ENCODE assay signal across 12 cellular contexts in genomic region chr6:30670760-30671527, GRCh38. TPM values are rescaled to one million over a fixed set of nuclear protein-coding genes. Genes with fewer than 3 reads are reported as not detected.
DNase-seq lines count a peak whose midpoint lies in the region; ATAC-seq and TF ChIP-seq lines count a peak whose summit lies in the region.
"Had no signal": no experiment of that assay in that cellular context is flagged by ENCODE, and none has a peak within 500 bp of the region (broad histone marks: within the 10 kb centered on the region; RNA-seq: fewer than 3 reads in every experiment).

No MANE protein-coding gene starts in this region.

- H2BK15ac ChIP-seq in H9 (ENCODE audit: low read depth, low read length) (no peak overlapping the region), mesenchymal stem cell (ENCODE audit: low read depth, poor library complexity, severe bottlenecking) (no peak overlapping the region)

- no peak overlapping the region for H3K56ac ChIP-seq in H9 (ENCODE audit: insufficient read length, low read depth, low read length)

- ATAC-seq in CD4-positive, CD25-positive, alpha-beta regulatory T cell (ENCODE audit: low read depth in 2 of 2) = no peak
- ATAC-seq in activated T-helper 17 cell treated with anti-CD3 and anti-CD28 coated beads, Interleukin-2, amount 50 U/mL, for 72 hours (replicated peaks) = no peak
- no peak for ATAC-seq in GM21529 (IDR thresholded peaks at IDR 0.05; ENCODE audit: unreplicated experiment)

- no peak overlapping the region for H3K27ac ChIP-seq in CD4-positive, CD25-positive, alpha-beta regulatory T cell (ENCODE audit: insufficient read depth, low read length, poor library complexity, severe bottlenecking)
- H3K27ac ChIP-seq in H9 (ENCODE audit: insufficient read length, low read depth, low read length) = no peak overlapping the region
- no peak overlapping the region for H3K27ac ChIP-seq in mesenchymal stem cell (ENCODE audit: low read length, poor library complexity, severe bottlenecking)
- H3K27ac ChIP-seq: sigmoid colon, SJSA1 had no signal

- H3K27ac Mint-ChIP-seq in CD4-positive, CD25-positive, alpha-beta regulatory T cell = peak overlapping the region; percentile 42 to 81 (median 79)
- H3K27ac Mint-ChIP-seq in H9 = no peak overlapping the region
- peak overlapping the region; percentile 24 for H3K27ac Mint-ChIP-seq in activated T-helper 17 cell treated with anti-CD3 and anti-CD28 coated beads, Interleukin-2, amount 50 U/mL, for 72 hours

- H2BK20ac ChIP-seq in H9 (ENCODE audit: low read depth, low read length, poor library complexity, severe bottlenecking) = no peak overlapping the region

- H4K20me1 ChIP-seq in H9 (ENCODE audit: control insufficient read depth, insufficient read depth, insufficient read length) = no peaks in the 10 kb centered on the region

- H4K8ac ChIP-seq in H9 (replicated peaks; ENCODE audit: insufficient read length, low read depth, low read length) = no peak overlapping the region
- no peak overlapping the region for H4K8ac ChIP-seq in mesenchymal stem cell (ENCODE audit: low read length)

- H3K9ac ChIP-seq in H9 (ENCODE audit: extremely low read depth, insufficient read length, low read length) = no peak overlapping the region
- H3K9ac ChIP-seq in mesenchymal stem cell (ENCODE audit: low read length) = peak overlapping the region; percentile 98

- H2BK12ac ChIP-seq in H9 (ENCODE audit: insufficient read length, low read depth, low read length) (no peak overlapping the region), mesenchymal stem cell (ENCODE audit: low read length in 2 of 2) (no peak overlapping the region)

- H4K5ac ChIP-seq in H9 (ENCODE audit: insufficient read length, low read depth, low read length) = no peak overlapping the region

- H3K36me3 Mint-ChIP-seq in CD4-positive, CD25-positive, alpha-beta regulatory T cell = peaks cover 26% of the 10 kb centered on the region
- H3K36me3 Mint-ChIP-seq in H9 (ENCODE audit: insufficient read depth in 1 of 3, low read depth in 3 of 3) = peaks cover 9 to 38% (median 27%) of the 10 kb centered on the region in 3 experiments; a peak in 5 of 7 replicates
- H3K36me3 Mint-ChIP-seq in activated T-helper 17 cell treated with anti-CD3 and anti-CD28 coated beads, Interleukin-2, amount 50 U/mL, for 72 hours (ENCODE audit: low read depth) = peaks cover 65% of the 10 kb centered on the region

- H3K4me2 ChIP-seq in H9 (ENCODE audit: insufficient read depth, insufficient read length, low read length) = no peak overlapping the region
- H3K4me2 ChIP-seq in mesenchymal stem cell (ENCODE audit: low read length, poor library complexity, severe bottlenecking) = no peak overlapping the region

- H2AFZ ChIP-seq in H9 (ENCODE audit: low read length) (no peak overlapping the region), mesenchymal stem cell (ENCODE audit: low read depth, low read length) (no peak overlapping the region)

- H3K4ac ChIP-seq in H9 (ENCODE audit: low read depth, low read length) (no peak overlapping the region), mesenchymal stem cell (ENCODE audit: low read depth in 1 of 2, low read length in 2 of 2) (no peak overlapping the region)

- peaks cover 21% of the 10 kb centered on the region for H3K4me1 ChIP-seq in CD4-positive, CD25-positive, alpha-beta regulatory T cell (ENCODE audit: control insufficient read depth, insufficient read depth, low read length, poor library complexity, severe bottlenecking)
- H3K4me1 ChIP-seq in H9 (ENCODE audit: insufficient read depth, low read length) = no peaks in the 10 kb centered on the region
- peaks cover 10% of the 10 kb centered on the region for H3K4me1 ChIP-seq in mesenchymal stem cell (ENCODE audit: control insufficient read depth, insufficient read depth, low read depth, low read length)

- H3K23ac ChIP-seq in H9 (ENCODE audit: insufficient read length, low read depth, low read length) = no peak overlapping the region
- H3K23ac ChIP-seq in mesenchymal stem cell (ENCODE audit: low read length in 2 of 2) = no peak overlapping the region

- H3K23me2 ChIP-seq in H9 (ENCODE audit: insufficient read length, low read depth, low read length, poor library complexity, severe bottlenecking) = peaks cover 4% of the 10 kb centered on the region

- peaks cover 31% of the 10 kb centered on the region for H3K36me3 ChIP-seq in CD4-positive, CD25-positive, alpha-beta regulatory T cell (ENCODE audit: control insufficient read depth, insufficient read depth, low read length)
- H3K36me3 ChIP-seq in mesenchymal stem cell (ENCODE audit: control insufficient read depth in 1 of 2, insufficient read depth in 2 of 2, low read depth in 1 of 2, low read length in 2 of 2) = peaks cover 25 to 45% of the 10 kb centered on the region in 2 experiments

- H3K9me3 Mint-ChIP-seq in CD4-positive, CD25-positive, alpha-beta regulatory T cell = no peaks in the 10 kb centered on the region
- H3K9me3 Mint-ChIP-seq in H9 = no peaks in the 10 kb centered on the region; a peak in 1 of 5 replicates
- H3K9me3 Mint-ChIP-seq in activated T-helper 17 cell treated with anti-CD3 and anti-CD28 coated beads, Interleukin-2, amount 50 U/mL, for 72 hours = no peaks in the 10 kb centered on the region

- H3K79me1 ChIP-seq in H9 (ENCODE audit: insufficient read depth, low read depth, low read length, poor library complexity, severe bottlenecking) (peaks cover 9% of the 10 kb centered on the region), mesenchymal stem cell (replicated peaks; ENCODE audit: low read length, poor library complexity, severe bottlenecking) (peaks cover 18% of the 10 kb centered on the region)

- no peaks in the 10 kb centered on the region for H3K79me2 ChIP-seq in H9 (ENCODE audit: insufficient read depth, low read length)

- H2BK120ac ChIP-seq in H9 (ENCODE audit: low read depth, low read length, poor library complexity, severe bottlenecking) (no peak overlapping the region), mesenchymal stem cell (ENCODE audit: low read depth, low read length) (no peak overlapping the region)

- H3K18ac ChIP-seq in H9 (ENCODE audit: insufficient read length, low read depth, low read length) = no peak overlapping the region
- no peak overlapping the region for H3K18ac ChIP-seq in mesenchymal stem cell (ENCODE audit: low read depth in 1 of 2, low read length in 2 of 2)

- no peak overlapping the region for H3K4me3 ChIP-seq in CD4-positive, CD25-positive, alpha-beta regulatory T cell (ENCODE audit: low read depth, low read length)
- H3K4me3 ChIP-seq in mesenchymal stem cell (ENCODE audit: insufficient read depth in 1 of 2, low read depth in 1 of 2, low read length in 2 of 2) = peak overlapping the region in 1 of 2 experiments; percentile 98

- peaks cover 5% of the 10 kb centered on the region for H3K27me3 Mint-ChIP-seq in CD4-positive, CD25-positive, alpha-beta regulatory T cell
- H3K27me3 Mint-ChIP-seq in H9 (ENCODE audit: low read depth) = no peaks in the 10 kb centered on the region
- no peaks in the 10 kb centered on the region for H3K27me3 Mint-ChIP-seq in activated T-helper 17 cell treated with anti-CD3 and anti-CD28 coated beads, Interleukin-2, amount 50 U/mL, for 72 hours

- H3T11ph ChIP-seq in H9 (ENCODE audit: low read length) = no peak overlapping the region

- H2BK5ac ChIP-seq in H9 (ENCODE audit: insufficient read length, low read length) (no peak overlapping the region), mesenchymal stem cell (ENCODE audit: low read depth, low read length, poor library complexity, severe bottlenecking) (no peak overlapping the region)

- in situ Hi-C loops in ACHN (cut with HindIII; ENCODE audit: low pct_ligation_motif_present, low pct_unique_long_range_greater_than_20kb, low sequenced_read_pairs) = no loop called here

- H3K4me1 Mint-ChIP-seq in CD4-positive, CD25-positive, alpha-beta regulatory T cell = peaks cover 16 to 39% (median 22%) of the 10 kb centered on the region in 4 donors
- H3K4me1 Mint-ChIP-seq in H9 = peaks cover 2 to 7% of the 10 kb centered on the region in 2 experiments; a peak in 3 of 4 replicates
- peaks cover 17% of the 10 kb centered on the region for H3K4me1 Mint-ChIP-seq in activated T-helper 17 cell treated with anti-CD3 and anti-CD28 coated beads, Interleukin-2, amount 50 U/mL, for 72 hours

- H4K91ac ChIP-seq in H9 (ENCODE audit: insufficient read length, low read depth, low read length) = no peak overlapping the region
- H4K91ac ChIP-seq in mesenchymal stem cell (ENCODE audit: low read length) = no peak overlapping the region

- TF ChIP-seq CTCF in H9 (conservative IDR thresholded peaks at IDR 0.05) = peak; percentile 43

- H3K27me3 ChIP-seq in CD4-positive, CD25-positive, alpha-beta regulatory T cell (ENCODE audit: control insufficient read depth, insufficient read depth, low read length) = no peaks in the 10 kb centered on the region
- H3K27me3 ChIP-seq in H9 (ENCODE audit: insufficient read depth, low read length) = no peaks in the 10 kb centered on the region
- no peaks in the 10 kb centered on the region for H3K27me3 ChIP-seq in mesenchymal stem cell (ENCODE audit: control insufficient read depth in 1 of 2, insufficient read depth in 1 of 2, low read length in 2 of 2)
- H3K27me3 ChIP-seq: sigmoid colon, SJSA1 had no signal

- H3K14ac ChIP-seq in H9 (ENCODE audit: insufficient read depth, low read length) (no peak overlapping the region), mesenchymal stem cell (ENCODE audit: low read length in 2 of 2) (no peak overlapping the region)

- H3K9me3 ChIP-seq in CD4-positive, CD25-positive, alpha-beta regulatory T cell (ENCODE audit: control insufficient read depth in 2 of 2, low read length in 2 of 2) = no peaks in the 10 kb centered on the region
- H3K9me3 ChIP-seq in H9 (ENCODE audit: control insufficient read depth, low read depth, low read length) = no peaks in the 10 kb centered on the region
- no peaks in the 10 kb centered on the region for H3K9me3 ChIP-seq in mesenchymal stem cell (ENCODE audit: control insufficient read depth, low read length)
- H3K9me3 ChIP-seq: sigmoid colon, SJSA1 had no signal

- H2AK5ac ChIP-seq in H9 (ENCODE audit: insufficient read length, low read length) (no peak overlapping the region), mesenchymal stem cell (ENCODE audit: low read length, severe bottlenecking) (no peak overlapping the region)

- peak overlapping the region; percentile 73 to 91 (median 80) for H3K4me3 Mint-ChIP-seq in CD4-positive, CD25-positive, alpha-beta regulatory T cell
- H3K4me3 Mint-ChIP-seq in H9 = peak overlapping the region; percentile 59 to 89; a peak in 4 of 5 replicates
- peak overlapping the region; percentile 91 for H3K4me3 Mint-ChIP-seq in activated T-helper 17 cell treated with anti-CD3 and anti-CD28 coated beads, Interleukin-2, amount 50 U/mL, for 72 hours

- DNase-seq in CD4-positive, CD25-positive, alpha-beta regulatory T cell = no peak
- DNase-seq in H9 = no peak
- DNase-seq in mesenchymal stem cell = peak; percentile 47
- no peak for DNase-seq in Ammon's horn (ENCODE audit: low spot score)
- no peak for DNase-seq in ACHN
- DNase-seq in COLO829 (ENCODE audit: low spot score) = no peak
- DNase-seq: aorta, NCI-H1048, sigmoid colon had no signal

- no CpG with 5 or more reads among the region's 27 CpGs for WGBS in H9 (ENCODE audit: extremely low coverage, insufficient read length, low lambda C conversion rate)
- WGBS in mesenchymal stem cell = 95% methylated on average over 26 of the region's 27 CpGs

RNA-seq across cellular contexts. Expression of gene DHX16, which starts 1.9 kb away (rescaled TPM):
- 33.8 TPM for total RNA-seq in CD4-positive, CD25-positive, alpha-beta regulatory T cell
- polyA plus RNA-seq in CD4-positive, CD25-positive, alpha-beta regulatory T cell = 10 to 100 TPM; 13.2 to 25.3 (median 16.7) TPM
- 34.5 and 34.8 TPM in 2 replicates for total RNA-seq in H9 (2021)
- 10 to 100 TPM; 27.4 to 40.0 TPM for total RNA-seq in activated T-helper 17 cell treated with anti-CD3 and anti-CD28 coated beads, Interleukin-2, amount 50 U/mL, for 72 hours
- polyA plus RNA-seq in mesenchymal stem cell (2013, experiment 1 of 2) = 18.7 TPM
- polyA plus RNA-seq in mesenchymal stem cell (2013, experiment 2 of 2) = 18.8 TPM

RNA-seq across cellular contexts. Expression of gene PPP1R18, which starts 15.5 kb away (rescaled TPM):
- total RNA-seq in CD4-positive, CD25-positive, alpha-beta regulatory T cell = 164 TPM
- 100 to 1,000 TPM; 110 to 159 (median 119) TPM for polyA plus RNA-seq in CD4-positive, CD25-positive, alpha-beta regulatory T cell
- total RNA-seq in H9 (2021) = 26.4 and 28.0 TPM in 2 replicates
- 100 to 1,000 TPM; 190 to 238 TPM for total RNA-seq in activated T-helper 17 cell treated with anti-CD3 and anti-CD28 coated beads, Interleukin-2, amount 50 U/mL, for 72 hours
- 156 TPM for polyA plus RNA-seq in mesenchymal stem cell (2013, experiment 1 of 2)
- 153 TPM for polyA plus RNA-seq in mesenchymal stem cell (2013, experiment 2 of 2)

RNA-seq across cellular contexts. Expression of gene NRM, which starts 19.8 kb away (rescaled TPM):
- total RNA-seq in CD4-positive, CD25-positive, alpha-beta regulatory T cell = 9.0 TPM
- 10 to 100 TPM in 1 of 4 donors, 1 to 10 TPM in 3; 7.5 to 17.7 (median 9.2) TPM for polyA plus RNA-seq in CD4-positive, CD25-positive, alpha-beta regulatory T cell
- total RNA-seq in H9 (2021) = 34.9 and 36.5 TPM in 2 replicates
- 10 to 100 TPM; 26.0 to 36.9 TPM for total RNA-seq in activated T-helper 17 cell treated with anti-CD3 and anti-CD28 coated beads, Interleukin-2, amount 50 U/mL, for 72 hours
- 35.3 TPM for polyA plus RNA-seq in mesenchymal stem cell (2013, experiment 1 of 2)
- polyA plus RNA-seq in mesenchymal stem cell (2013, experiment 2 of 2) = 36.1 TPM

RNA-seq across cellular contexts. Expression of gene C6orf136, which starts 24.0 kb away (rescaled TPM):
- total RNA-seq in CD4-positive, CD25-positive, alpha-beta regulatory T cell = 24.4 TPM
- 10 to 100 TPM in 2 of 4 donors, 1 to 10 TPM in 2; 7.5 to 19.7 (median 10.9) TPM for polyA plus RNA-seq in CD4-positive, CD25-positive, alpha-beta regulatory T cell
- 22.2 and 23.9 TPM in 2 replicates for total RNA-seq in H9 (2021)
- total RNA-seq in activated T-helper 17 cell treated with anti-CD3 and anti-CD28 coated beads, Interleukin-2, amount 50 U/mL, for 72 hours = 10 to 100 TPM; 24.8 to 36.7 TPM
- 13.6 TPM for polyA plus RNA-seq in mesenchymal stem cell (2013, experiment 1 of 2)
- 14.4 TPM for polyA plus RNA-seq in mesenchymal stem cell (2013, experiment 2 of 2)

RNA-seq across cellular contexts. Expression of gene ATAT1, which starts 44.3 kb away (rescaled TPM):
- total RNA-seq in CD4-positive, CD25-positive, alpha-beta regulatory T cell = 7.2 TPM
- polyA plus RNA-seq in CD4-positive, CD25-positive, alpha-beta regulatory T cell = under 1 TPM; 0.27 to 0.89 (median 0.53) TPM
- total RNA-seq in H9 (2021) = 19.6 and 20.1 TPM in 2 replicates
- 10 to 100 TPM; 12.3 to 20.9 TPM for total RNA-seq in activated T-helper 17 cell treated with anti-CD3 and anti-CD28 coated beads, Interleukin-2, amount 50 U/mL, for 72 hours
- 14.3 TPM for polyA plus RNA-seq in mesenchymal stem cell (2013, experiment 1 of 2)
- polyA plus RNA-seq in mesenchymal stem cell (2013, experiment 2 of 2) = 13.5 TPM

Comparison
In these comparisons a context has a peak if more than half of its experiments do, and no peak if none do; other contexts are left out.
1. H3K27ac Mint-ChIP-seq: peak in CD4-positive, CD25-positive, alpha-beta regulatory T cell (3 of 3) and activated T-helper 17 cell treated with anti-CD3 and anti-CD28 coated beads, Interleukin-2, amount 50 U/mL, for 72 hours (single experiment); none in H9 (0 of 3).
2. Peak in every context shown above with its lines, with median percentiles within 50 percentile points of each other: H3K4me3 Mint-ChIP-seq.